Comparison of ENCODE assay signal across 1 cellular context in the genomic region with DNA sequence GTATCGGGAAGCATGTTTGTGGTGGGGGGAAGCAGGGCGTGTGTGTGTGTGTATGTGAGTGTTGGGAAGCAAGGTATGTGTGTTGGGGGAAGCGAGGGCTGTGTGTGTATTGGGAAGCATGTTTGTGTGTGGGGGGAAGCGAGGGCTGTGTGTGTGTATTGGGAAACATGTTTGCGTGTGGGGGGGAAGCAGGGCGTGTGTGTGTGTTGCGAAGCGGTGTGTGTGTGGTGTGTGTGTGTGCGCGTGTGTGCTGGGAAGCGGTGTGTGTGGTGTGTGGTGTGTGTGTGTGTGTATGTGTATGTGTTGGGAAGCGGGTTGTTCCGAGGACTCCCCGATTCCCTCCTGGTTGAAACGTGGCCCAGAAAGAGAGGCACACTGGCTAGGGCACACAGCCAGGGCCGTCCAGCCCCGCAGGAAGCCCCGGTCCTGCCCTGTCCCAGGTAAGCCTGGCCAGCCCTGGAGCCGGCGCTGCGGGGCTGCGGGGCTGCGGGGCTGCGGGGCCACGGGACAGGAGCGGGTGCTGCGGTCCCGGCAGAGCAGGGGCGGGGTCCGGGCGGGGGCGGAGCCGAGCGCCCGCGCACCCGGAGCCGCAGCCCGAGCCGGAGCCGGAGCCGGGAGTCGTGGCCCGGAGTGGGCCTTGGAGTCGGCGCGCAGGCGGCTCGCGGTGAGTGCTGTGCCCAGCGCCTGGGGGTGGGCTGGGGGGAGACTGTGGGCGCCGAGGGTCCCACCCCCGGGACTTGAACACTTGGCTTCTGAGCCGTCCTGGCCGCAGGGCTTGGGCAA.
A peak's percentile ranks its signal among the peaks of the same experiment; 100 is the strongest.
TF ChIP-seq lines count a peak whose summit lies in the region.

TSS of gene NOD2 (plus strand) at position 608 of the 783 bp plus-strand sequence. CDS start 5,890 bp downstream, outside the sequence.

TF ChIP-seq in WTC11, 78 proteins besides CTCF, POLR2A, EP300 and RAD21 (continued from another document):
- TF ChIP-seq ZSCAN18 (CRISPR knock-in tag; IDR thresholded peaks at IDR 0.05) (no peak), ZNF263 (CRISPR knock-in tag; IDR thresholded peaks at IDR 0.05; ENCODE audit: low read depth) (no peak), ZMAT4 (CRISPR knock-in tag; IDR thresholded peaks at IDR 0.05) (no peak), E2F1 (CRISPR knock-in tag; IDR thresholded peaks at IDR 0.05) (no peak), SOX15 (CRISPR knock-in tag; IDR thresholded peaks at IDR 0.05) (no peak), FOXP1 (CRISPR knock-in tag; IDR thresholded peaks at IDR 0.05; ENCODE audit: borderline replicate concordance) (0 out of 2 replicates have a peak, but pooled peaks have one; percentile 50)
- TF ChIP-seq, protein P1, sequence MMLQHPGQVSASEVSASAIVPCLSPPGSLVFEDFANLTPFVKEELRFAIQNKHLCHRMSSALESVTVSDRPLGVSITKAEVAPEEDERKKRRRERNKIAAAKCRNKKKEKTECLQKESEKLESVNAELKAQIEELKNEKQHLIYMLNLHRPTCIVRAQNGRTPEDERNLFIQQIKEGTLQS (CRISPR knock-in tag; conservative IDR thresholded peaks at IDR 0.05), result no peak
